Comparison of ENCODE assay signal across 8 cellular contexts in genomic region chr14:44961151-44961729, GRCh38. TPM values are rescaled to one million over a fixed set of nuclear protein-coding genes. Genes with fewer than 3 reads are reported as not detected.
DNase-seq lines count a peak whose midpoint lies in the region; ATAC-seq lines count a peak whose summit lies in the region.

No MANE protein-coding gene starts in this region.

- DNase-seq in DMS53 (lab: John Stamatoyannopoulos, UW) (peak; percentile 64), SK-N-DZ (ENCODE audit: low spot score) (peak; percentile 54), Right ventricle myocardium superior (peak; percentile 62), pons (ENCODE audit: low spot score) (peak; percentile 67), ureter (ENCODE audit: low spot score) (peak; percentile 68)
- peak; percentile 77 for DNase-seq in activated naive CD4-positive, alpha-beta T cell treated with anti-CD3 and anti-CD28 coated beads for 36 hours

- no peak overlapping the region for H3K4me3 Mint-ChIP-seq in activated naive CD4-positive, alpha-beta T cell treated with anti-CD3 and anti-CD28 coated beads for 36 hours

- H3K27ac Mint-ChIP-seq in activated naive CD4-positive, alpha-beta T cell treated with anti-CD3 and anti-CD28 coated beads for 36 hours: no peak overlapping the region

- peak overlapping the region; percentile 52; the same call in 1 of the 2 replicates for H3K9ac ChIP-seq in HUES48 (ENCODE audit: low read depth, low read length)

- no peaks in the 10 kb centered on the region for H3K27me3 Mint-ChIP-seq in activated naive CD4-positive, alpha-beta T cell treated with anti-CD3 and anti-CD28 coated beads for 36 hours (ENCODE audit: low read depth)

- no peaks in the 10 kb centered on the region for H3K36me3 ChIP-seq in HUES48 (ENCODE audit: control insufficient read depth, insufficient read depth, low read length)

- peaks cover 30% of the 10 kb centered on the region; the same call in 1 of the 2 replicates for H3K4me1 ChIP-seq in HUES48 (ENCODE audit: control insufficient read depth, insufficient read depth, low read length)

- peaks cover 12% of the 10 kb centered on the region for H3K36me3 Mint-ChIP-seq in activated naive CD4-positive, alpha-beta T cell treated with anti-CD3 and anti-CD28 coated beads for 36 hours (ENCODE audit: low read depth)

- intact Hi-C loops in activated naive CD4-positive, alpha-beta T cell treated with anti-CD3 and anti-CD28 coated beads for 36 hours (cut with micrococcal nuclease): loop anchor here (1.0 to 5.0 kb wide), 4 partner anchors 64 to 292 kb away; partner anchors contain the start of gene MIS18BP1
- intact Hi-C loops in Right ventricle myocardium superior (cut with DNase I): loop anchor here (10.0 kb wide), 1 partner anchor 174 kb away; the partner anchor contains the start of genes FANCM and FKBP3

- H3K9me3 ChIP-seq in HUES48 (ENCODE audit: control insufficient read depth, insufficient read depth, low read length): no peaks in the 10 kb centered on the region

- H3K4me3 ChIP-seq in HUES48 (ENCODE audit: low read depth, low read length): peak overlapping the region; percentile 82

- H3K27ac ChIP-seq in HUES48 (ENCODE audit: low read depth, low read length): peak overlapping the region; percentile 86

- ATAC-seq in GM21447 (IDR thresholded peaks at IDR 0.05; ENCODE audit: unreplicated experiment) (peak; percentile 21), Right ventricle myocardium superior (ENCODE audit: poor library complexity) (peak; percentile 53)

- CTCF ChIA-PET in activated naive CD4-positive, alpha-beta T cell treated with anti-CD3 and anti-CD28 coated beads for 36 hours (lab: Charles Lee): interaction anchor here (0.9 to 1.4 kb wide), 2 partner anchors 65 to 174 kb away, joined by 3 to 4 read pairs; partner anchors contain the start of gene FANCM

- H3K27me3 ChIP-seq in HUES48 (ENCODE audit: control insufficient read depth, insufficient read depth, low read length): no peaks in the 10 kb centered on the region

- peaks cover 49% of the 10 kb centered on the region for H3K4me1 Mint-ChIP-seq in activated naive CD4-positive, alpha-beta T cell treated with anti-CD3 and anti-CD28 coated beads for 36 hours (ENCODE audit: low read depth)

- peaks cover 3% of the 10 kb centered on the region for H3K9me3 Mint-ChIP-seq in activated naive CD4-positive, alpha-beta T cell treated with anti-CD3 and anti-CD28 coated beads for 36 hours

RNA-seq across cellular contexts. Expression of gene KLHL28, which starts 0.5 kb away (rescaled TPM):
- polyA plus RNA-seq in SK-N-DZ (2014; cell fraction: cytosol; rRNA removed): 6.1 and 6.7 TPM in 2 replicates
- 2.7 and 4.4 TPM in 2 replicates for polyA plus RNA-seq in SK-N-DZ (2014; cell fraction: nucleus; rRNA removed)
- total RNA-seq in activated naive CD4-positive, alpha-beta T cell treated with anti-CD3 and anti-CD28 coated beads for 36 hours: 10 to 100 TPM; 10.8 to 12.7 TPM
- total RNA-seq in Right ventricle myocardium superior (12.2 TPM), ureter (15.4 TPM)

RNA-seq across cellular contexts. Expression of gene TOGARAM1, which starts 0.8 kb away (rescaled TPM):
- 10.3 and 13.4 TPM in 2 replicates for polyA plus RNA-seq in SK-N-DZ (2014; cell fraction: cytosol; rRNA removed)
- 13.3 and 18.3 TPM in 2 replicates for polyA plus RNA-seq in SK-N-DZ (2014; cell fraction: nucleus; rRNA removed)
- total RNA-seq in activated naive CD4-positive, alpha-beta T cell treated with anti-CD3 and anti-CD28 coated beads for 36 hours: 1 to 10 TPM; 3.1 to 3.3 TPM
- total RNA-seq in Right ventricle myocardium superior (20.0 TPM), ureter (33.5 TPM)

Comparison
In these comparisons a context has a peak if more than half of its experiments do, and no peak if none do; other contexts are left out.
1. Peak in every context shown above with its lines: DNase-seq, ATAC-seq, H3K4me3 ChIP-seq and H3K27ac ChIP-seq.